ENCODE assay signal across 6 cellular contexts in the genomic region with DNA sequence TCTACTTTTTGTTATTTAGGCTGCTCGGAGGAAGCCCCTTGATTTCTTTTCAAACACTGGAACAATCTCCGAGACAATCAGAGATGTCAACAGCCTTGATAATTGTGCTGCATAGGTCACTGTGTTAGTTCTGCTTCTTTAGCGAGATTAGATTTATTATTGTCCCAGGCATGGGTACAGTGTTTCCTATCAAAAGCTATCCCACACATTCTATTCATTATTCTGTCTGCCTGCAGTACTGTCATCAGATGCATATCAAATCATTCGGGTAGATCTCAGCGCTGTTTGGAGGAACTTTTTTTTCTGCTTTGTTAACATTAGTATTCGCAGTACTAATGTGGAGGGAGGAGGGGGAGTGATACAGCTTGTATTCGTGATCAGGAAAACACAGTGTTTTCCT.
"Had no signal": no experiment of that assay in that cellular context is flagged by ENCODE, and none has a peak within 500 bp of the region (broad histone marks: within the 10 kb centered on the region; RNA-seq: fewer than 3 reads in every experiment).

No MANE protein-coding gene starts in this region.

- H3K27ac Mint-ChIP-seq: GM23338, H9 had no signal

- ATAC-seq: GM23338, K562 had no signal

- H2AFZ ChIP-seq: GM23338 had no signal

- H3K4me2 ChIP-seq: GM23338 had no signal

- DNase-seq: H9, HCEC 1CT, IMR-90, KG1 had no signal

- H3K4me3 Mint-ChIP-seq: GM23338, H9 had no signal

- H3K9me3 Mint-ChIP-seq: GM23338, H9 had no signal

- H3K4me3 ChIP-seq: GM23338, K562 had no signal
